8 cellular contexts compared by ENCODE assay signal in genomic region chr11:16924826-16925494, GRCh38.
DNase-seq lines count a peak whose midpoint lies in the region; ATAC-seq and TF ChIP-seq lines count a peak whose summit lies in the region.

No MANE protein-coding gene starts in this region.

- TF ChIP-seq CTCF in MM.1S (IDR thresholded peaks at IDR 0.05; ENCODE audit: low read length) (no peak), lung (IDR thresholded peaks at IDR 0.05; ENCODE audit: control extremely low read depth, extremely low read depth) (no peak), tibial nerve (IDR thresholded peaks at IDR 0.05) (no peak)

- peak; percentile 71 for DNase-seq in AG20443 (ENCODE audit: low spot score)
- no peak for DNase-seq in MM.1S
- peak; percentile 74 for DNase-seq in ecto neural progenitor cell (ENCODE audit: low spot score)
- peak; percentile 70 for DNase-seq in lung (ENCODE audit: low spot score)
- peak in 1 of 2 donors; percentile 14 for DNase-seq in tibial nerve (ENCODE audit: low spot score in 2 of 2)
- no peak for DNase-seq in NCI-H2196 (lab: John Stamatoyannopoulos, UW; ENCODE audit: unreplicated experiment)
- no peak for DNase-seq in GDM1 (lab: John Stamatoyannopoulos, UW)

- H3F3A ChIP-seq in MM.1S (ENCODE audit: insufficient read depth, low read length), result peaks cover 32% of the 10 kb centered on the region

- H3K27ac ChIP-seq in MM.1S (ENCODE audit: low read length), result peak overlapping the region; percentile 85
- peak overlapping the region; percentile 41 to 90 for H3K27ac ChIP-seq in lung (ENCODE audit: low read depth in 1 of 2, low read length in 1 of 2)
- peak overlapping the region; percentile 1 to 75 (median 60) for H3K27ac ChIP-seq in tibial nerve

- H3K9me3 ChIP-seq in MM.1S (replicated peaks; ENCODE audit: insufficient read depth, low read length) (no peaks in the 10 kb centered on the region), lung (ENCODE audit: control insufficient read depth in 2 of 2, insufficient read depth in 1 of 2, low read length in 1 of 2) (no peaks in the 10 kb centered on the region), tibial nerve (no peaks in the 10 kb centered on the region)

- no peak for TF ChIP-seq POLR2A in tibial nerve (IDR thresholded peaks at IDR 0.05)

- 2 to 3% methylated on average over 44 to 47 of the region's 47 CpGs for WGBS in lung, 2 donors
- 4 to 7% methylated on average over 25 to 43 of the region's 47 CpGs for WGBS in tibial nerve, 2 donors

- H3K4me3 ChIP-seq in MM.1S (ENCODE audit: low read length) (peak overlapping the region; percentile 85), lung (peak overlapping the region; percentile 42), tibial nerve (peak overlapping the region; percentile 21 to 53 (median 44))

- H3K4me2 ChIP-seq in MM.1S (ENCODE audit: low read depth, low read length), result peak overlapping the region; percentile 98

- peak; percentile 21 for ATAC-seq in GM19455 (IDR thresholded peaks at IDR 0.05; ENCODE audit: unreplicated experiment)
- peak; percentile 63 for ATAC-seq in lung (ENCODE audit: insufficient read depth, low FRiP score)

- H3K4me1 ChIP-seq in MM.1S (ENCODE audit: low read length) (peaks cover 35% of the 10 kb centered on the region), lung (ENCODE audit: control insufficient read depth in 2 of 2, insufficient read depth in 2 of 2, low read length in 2 of 2) (peaks cover 0 to 7% of the 10 kb centered on the region in 2 donors), tibial nerve (peaks cover 0 to 44% (median 23%) of the 10 kb centered on the region in 4 donors)

- H3K36me3 ChIP-seq in MM.1S (replicated peaks; ENCODE audit: insufficient read depth, low read length) (no peaks in the 10 kb centered on the region), lung (ENCODE audit: control insufficient read depth in 2 of 2, insufficient read depth in 2 of 2, low read length in 2 of 2) (no peaks in the 10 kb centered on the region), tibial nerve (no peaks in the 10 kb centered on the region)

- no peaks in the 10 kb centered on the region for H4K20me1 ChIP-seq in MM.1S (ENCODE audit: insufficient read depth, low read length)

- H2AFZ ChIP-seq in MM.1S (ENCODE audit: low read length), result 0 out of 2 replicates have a peak overlapping the region, but pooled peaks have one; percentile 57

- no peak for TF ChIP-seq EP300 in tibial nerve (IDR thresholded peaks at IDR 0.05)

- H3K79me2 ChIP-seq in MM.1S (ENCODE audit: low read length), result peaks cover 92% of the 10 kb centered on the region

- no peaks in the 10 kb centered on the region for H3K27me3 ChIP-seq in MM.1S (replicated peaks; ENCODE audit: insufficient read depth, low read length)
- no peaks in the 10 kb centered on the region for H3K27me3 ChIP-seq in lung (ENCODE audit: control insufficient read depth, insufficient read depth)
- H3K27me3 ChIP-seq in tibial nerve, result peaks cover 0 to 5% of the 10 kb centered on the region in 2 donors

- no peaks in the 10 kb centered on the region for H3K9me2 ChIP-seq in MM.1S (replicated peaks; ENCODE audit: insufficient read depth, low read length)

- peak overlapping the region; percentile 78 for H3K9ac ChIP-seq in MM.1S (ENCODE audit: low read length)

Comparison
In these comparisons a context has a peak if more than half of its experiments do, and no peak if none do; other contexts are left out.
1. DNase-seq: peak in AG20443 (single experiment), ecto neural progenitor cell (single experiment) and lung (single experiment); none in MM.1S (single experiment), NCI-H2196 (single experiment) and GDM1 (single experiment).
2. Peak in every context shown above with its lines, with median percentiles within 50 percentile points of each other: H3K27ac ChIP-seq and H3K4me3 ChIP-seq.